ENCODE assay signal across 1 cellular context in genomic region chr1:193113258-193113991, GRCh38.
TF ChIP-seq lines count a peak whose summit lies in the region.

No MANE protein-coding gene starts in this region.

TF ChIP-seq in GM23338, 12 proteins besides CTCF, POLR2A, EP300 and RAD21:
- TF ChIP-seq ZNF462 (CRISPR knock-in tag; IDR thresholded peaks at IDR 0.05) (peak; percentile 81), NANOG (IDR thresholded peaks at IDR 0.05; ENCODE audit: borderline replicate concordance) (no peak), EZH2 (IDR thresholded peaks at IDR 0.05; ENCODE audit: low read depth, unreplicated experiment) (no peak)
